In the genomic region with DNA sequence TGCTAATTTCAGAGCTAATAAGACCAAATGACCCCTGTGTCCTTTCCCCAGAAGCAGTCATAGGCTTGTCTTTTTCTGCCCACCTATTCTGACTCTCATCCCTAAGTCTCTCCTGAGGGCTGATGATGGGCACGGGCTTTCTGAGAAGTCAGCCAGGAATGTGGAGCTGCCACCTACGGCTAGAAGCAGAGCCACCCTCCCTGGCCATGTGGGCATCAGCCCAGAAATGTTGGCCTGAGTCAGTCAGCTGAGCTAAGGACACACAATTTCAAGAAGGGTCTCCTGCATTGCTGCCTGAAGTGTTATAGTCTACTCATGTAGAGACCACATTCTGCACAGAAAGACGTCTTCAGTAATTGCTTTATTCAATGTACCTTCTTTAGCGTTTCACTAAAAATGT, we compare ENCODE assay signal across 2 cellular contexts.
TF ChIP-seq lines count a peak whose summit lies in the region.

No MANE protein-coding gene starts in this region.

TF ChIP-seq in HEK293, 187 proteins besides CTCF, POLR2A, EP300 and RAD21 (continued from another document):
- TF ChIP-seq, protein P1, sequence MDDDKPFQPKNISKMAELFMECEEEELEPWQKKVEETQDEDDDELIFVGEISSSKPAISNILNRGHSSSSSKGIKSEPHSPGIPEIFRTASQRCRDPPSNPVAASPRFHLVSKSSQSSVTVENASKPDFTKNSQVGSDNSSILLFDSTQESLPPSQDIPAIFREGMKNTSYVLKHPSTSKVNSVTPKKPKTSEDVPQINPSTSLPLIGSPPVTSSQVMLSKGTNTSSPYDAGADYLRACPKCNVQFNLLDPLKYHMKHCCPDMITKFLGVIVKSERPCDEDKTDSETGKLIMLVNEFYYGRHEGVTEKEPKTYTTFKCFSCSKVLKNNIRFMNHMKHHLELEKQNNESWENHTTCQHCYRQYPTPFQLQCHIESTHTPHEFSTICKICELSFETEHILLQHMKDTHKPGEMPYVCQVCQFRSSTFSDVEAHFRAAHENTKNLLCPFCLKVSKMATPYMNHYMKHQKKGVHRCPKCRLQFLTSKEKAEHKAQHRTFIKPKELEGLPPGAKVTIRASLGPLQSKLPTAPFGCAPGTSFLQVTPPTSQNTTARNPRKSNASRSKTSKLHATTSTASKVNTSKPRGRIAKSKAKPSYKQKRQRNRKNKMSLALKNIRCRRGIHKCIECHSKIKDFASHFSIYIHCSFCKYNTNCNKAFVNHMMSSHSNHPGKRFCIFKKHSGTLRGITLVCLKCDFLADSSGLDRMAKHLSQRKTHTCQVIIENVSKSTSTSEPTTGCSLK (tag by site-specific recombination; IDR thresholded peaks at IDR 0.05), result no peak
- peak; percentile 33 for TF ChIP-seq ZFHX2 (tag by site-specific recombination; conservative IDR thresholded peaks at IDR 0.05)

TF ChIP-seq in endothelial cell of umbilical vein, 7 proteins besides CTCF, POLR2A, EP300 and RAD21 (continued from another document):
- TF ChIP-seq POLR2AphosphoS5 (IDR thresholded peaks at IDR 0.05; ENCODE audit: insufficient read depth, low read depth, low read length), result no peak
TF ChIP-seq in endothelial cell of umbilical vein: peak in this region for 0.
